8 cellular contexts compared by ENCODE assay signal in the genomic region with DNA sequence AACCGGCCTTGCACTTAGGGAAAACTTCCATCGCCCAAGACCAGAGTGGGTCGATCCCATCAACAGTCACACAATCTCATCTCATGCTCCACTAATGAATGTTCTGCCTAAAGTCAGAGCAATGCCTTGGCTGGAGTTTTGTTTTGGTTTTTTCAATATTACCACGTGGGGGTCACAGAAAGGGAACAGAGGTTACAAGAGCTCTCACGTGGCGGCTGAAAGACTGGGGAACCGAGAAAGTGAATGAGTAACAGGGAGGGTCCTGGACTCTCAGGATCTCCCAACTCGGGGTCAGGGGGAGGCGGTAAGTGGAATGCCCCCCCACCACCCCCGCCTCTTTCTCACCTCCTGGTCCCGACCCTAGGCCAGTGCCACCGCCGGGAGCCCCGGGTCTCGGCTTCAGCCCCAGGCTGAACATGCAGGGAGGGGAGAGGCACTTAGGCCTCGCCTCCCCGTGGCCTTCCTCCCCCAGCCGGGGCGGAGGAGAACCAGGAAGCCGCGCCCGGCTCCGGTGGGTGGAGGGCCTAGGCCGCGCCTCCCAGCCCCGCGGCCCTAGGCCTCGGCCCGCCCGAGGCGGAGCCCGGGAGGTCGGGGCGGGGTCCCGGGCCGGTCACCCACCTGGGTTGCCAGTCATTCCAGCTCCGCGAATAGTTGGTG.
A peak's percentile ranks its signal among the peaks of the same experiment; 100 is the strongest.
DNase-seq lines count a peak whose midpoint lies in the region; ATAC-seq and TF ChIP-seq lines count a peak whose summit lies in the region.
"Not testable (repeated sequence)": the region's sequence is repeated elsewhere in the genome, so short reads cannot be mapped to it uniquely, and the experiment has no call there.

No MANE protein-coding gene starts in this region.

- POLR2A ChIA-PET in PC-3 (lab: Charles Lee; ENCODE audit: unreplicated experiment), result interaction anchor here (0.7 kb wide), 1 partner anchor 327 kb away, joined by 9 read pairs; no protein-coding TSS in a partner anchor

- not testable (repeated sequence) for H3K27me3 Mint-ChIP-seq in Calu3 (ENCODE audit: unreplicated experiment)

- DNase-seq in Calu3 (peak; percentile 85), activated T-helper 1 cell treated with Interleukin-2 at 50 U/mL for 16 hours (ENCODE audit: low read depth) (peak; percentile 23)
- not testable (repeated sequence) for DNase-seq in PC-3; esophagus muscularis mucosa (ENCODE audit: extremely low spot score); stimulated activated effector memory CD8-positive, alpha-beta T cell treated with anti-CD3 and anti-CD28 coated beads, Interleukin-12 subunit alpha, Interleukin-12 subunit beta, amount 100 ng/mL, for 72 hours (ENCODE audit: low spot score in 2 of 2)

- peak overlapping the region; percentile 98 for H3K4me3 Mint-ChIP-seq in Calu3 (ENCODE audit: low read depth, unreplicated experiment)
- H3K4me3 Mint-ChIP-seq in stimulated activated effector memory CD8-positive, alpha-beta T cell treated with anti-CD3 and anti-CD28 coated beads, Interleukin-12 subunit alpha, Interleukin-12 subunit beta, amount 100 ng/mL, for 72 hours, result peak overlapping the region; percentile 81

- peak overlapping the region; percentile 61; the same call in 1 of the 2 replicates for H3K9ac ChIP-seq in PC-3 (ENCODE audit: low read length)

- BruUV-seq in Calu3 (replicated peaks; lab: Mats Ljungman, UMichigan); PC-3 (replicated peaks; lab: Mats Ljungman, UMichigan): not testable (repeated sequence)

- H3K4me1 Mint-ChIP-seq in Calu3 (ENCODE audit: low read depth, unreplicated experiment), result peaks cover 24% of the 10 kb centered on the region
- H3K4me1 Mint-ChIP-seq in stimulated activated effector memory CD8-positive, alpha-beta T cell treated with anti-CD3 and anti-CD28 coated beads, Interleukin-12 subunit alpha, Interleukin-12 subunit beta, amount 100 ng/mL, for 72 hours, result peaks cover 31% of the 10 kb centered on the region

- H3K9me3 ChIP-seq in PC-3 (ENCODE audit: low read length); esophagus muscularis mucosa; mononuclear cell (ENCODE audit: low read depth, low read length): not testable (repeated sequence)

- 0% methylated on average over 4 of the region's 38 CpGs for WGBS in esophagus muscularis mucosa

- CTCF ChIA-PET in Calu3 (lab: Charles Lee), result interaction anchor here (0.6 kb wide), 1 partner anchor 233 kb away, joined by 4 read pairs; no protein-coding TSS in a partner anchor
- CTCF ChIA-PET in PC-3 (lab: Charles Lee), result not testable (repeated sequence)

- H3K79me2 ChIP-seq in PC-3 (ENCODE audit: low read length), result peaks cover 41% of the 10 kb centered on the region

- not testable (repeated sequence) for H3K36me3 ChIP-seq in PC-3 (ENCODE audit: low read depth, low read length); esophagus muscularis mucosa

- not testable (repeated sequence) for H3K27me3 ChIP-seq in PC-3 (ENCODE audit: low read length); esophagus muscularis mucosa; mononuclear cell (ENCODE audit: insufficient read depth, low read length)

- not testable (repeated sequence) for H3K27ac ChIP-seq in PC-3 (ENCODE audit: low read length)
- peak overlapping the region; percentile 88 to 94 (median 92) for H3K27ac ChIP-seq in esophagus muscularis mucosa (replicated peaks in 1 of 4)

- H4K20me1 ChIP-seq in PC-3 (ENCODE audit: low read length), result not testable (repeated sequence)

- not testable (repeated sequence) for TF ChIP-seq CTCF in Calu3 (IDR thresholded peaks at IDR 0.05; ENCODE audit: unreplicated experiment); PC-3 (conservative IDR thresholded peaks at IDR 0.05; ENCODE audit: low read depth, low read length); esophagus muscularis mucosa (IDR thresholded peaks at IDR 0.05)

- not testable (repeated sequence) for TF ChIP-seq EP300 in esophagus muscularis mucosa (IDR thresholded peaks at IDR 0.05)

- TF ChIP-seq POLR2A in esophagus muscularis mucosa (IDR thresholded peaks at IDR 0.05; ENCODE audit: low read depth), result not testable (repeated sequence)

- not testable (repeated sequence) for H2AFZ ChIP-seq in PC-3 (ENCODE audit: low read length)

- ATAC-seq in GM21529 (IDR thresholded peaks at IDR 0.05; ENCODE audit: unreplicated experiment) (peak; percentile 40), HG03469 (IDR thresholded peaks at IDR 0.05; ENCODE audit: unreplicated experiment) (peak; percentile 15), PC-3 (peak; percentile 63)
- peak; percentile 81 for ATAC-seq in stimulated activated effector memory CD8-positive, alpha-beta T cell treated with anti-CD3 and anti-CD28 coated beads, Interleukin-12 subunit alpha, Interleukin-12 subunit beta, amount 100 ng/mL, for 72 hours

- H3K4me3 ChIP-seq in PC-3 (ENCODE audit: low read length) (peak overlapping the region; percentile 63; the same call in 1 of the 2 replicates), esophagus muscularis mucosa (peak overlapping the region; percentile 60 to 90 (median 69)), mononuclear cell (ENCODE audit: low read length) (peak overlapping the region; percentile 53)

- peaks cover 31% of the 10 kb centered on the region for H3K36me3 Mint-ChIP-seq in Calu3 (ENCODE audit: insufficient read depth, unreplicated experiment)
- peaks cover 56% of the 10 kb centered on the region for H3K36me3 Mint-ChIP-seq in stimulated activated effector memory CD8-positive, alpha-beta T cell treated with anti-CD3 and anti-CD28 coated beads, Interleukin-12 subunit alpha, Interleukin-12 subunit beta, amount 100 ng/mL, for 72 hours

- not testable (repeated sequence) for H3K4me1 ChIP-seq in PC-3 (ENCODE audit: insufficient read depth, low read length)
- peaks cover 4 to 19% (median 16%) of the 10 kb centered on the region in 4 donors for H3K4me1 ChIP-seq in esophagus muscularis mucosa
- peaks cover 19% of the 10 kb centered on the region for H3K4me1 ChIP-seq in mononuclear cell (ENCODE audit: insufficient read depth, low read length)

- H3K4me2 ChIP-seq in PC-3 (ENCODE audit: low read length), result peak overlapping the region; percentile 31; the same call in 1 of the 2 replicates

- not testable (repeated sequence) for H3K9me3 Mint-ChIP-seq in Calu3 (ENCODE audit: low read depth, unreplicated experiment); stimulated activated effector memory CD8-positive, alpha-beta T cell treated with anti-CD3 and anti-CD28 coated beads, Interleukin-12 subunit alpha, Interleukin-12 subunit beta, amount 100 ng/mL, for 72 hours

- intact Hi-C loops in Calu3 (cut with micrococcal nuclease; ENCODE audit: unreplicated experiment); PC-3 (cut with micrococcal nuclease); esophagus muscularis mucosa (cut with DNase I): not testable (repeated sequence)

- peak overlapping the region; percentile 86 for H3K27ac Mint-ChIP-seq in Calu3 (ENCODE audit: unreplicated experiment)
- H3K27ac Mint-ChIP-seq in stimulated activated effector memory CD8-positive, alpha-beta T cell treated with anti-CD3 and anti-CD28 coated beads, Interleukin-12 subunit alpha, Interleukin-12 subunit beta, amount 100 ng/mL, for 72 hours, result peak overlapping the region; percentile 88

- not testable (repeated sequence) for H3F3A ChIP-seq in PC-3 (ENCODE audit: low read length, unreplicated experiment)

- H3K9me2 ChIP-seq in PC-3 (replicated peaks; ENCODE audit: low read length), result not testable (repeated sequence)

Comparison
In these comparisons a context has a peak if more than half of its experiments do, and no peak if none do; other contexts are left out.
1. ATAC-seq: peak in every context shown above with its lines; median percentile 81 in stimulated activated effector memory CD8-positive, alpha-beta T cell treated with anti-CD3 and anti-CD28 coated beads, Interleukin-12 subunit alpha, Interleukin-12 subunit beta, amount 100 ng/mL, for 72 hours; 63 in PC-3; 40 in GM21529; 15 in HG03469.